10 cellular contexts compared by ENCODE assay signal in genomic region chr9:134205636-134206316, GRCh38. TPM values are rescaled to one million over a fixed set of nuclear protein-coding genes. Genes with fewer than 3 reads are reported as not detected.
A peak's percentile ranks its signal among the peaks of the same experiment; 100 is the strongest.
DNase-seq lines count a peak whose midpoint lies in the region; ATAC-seq lines count a peak whose summit lies in the region.
"Had no signal": no experiment of that assay in that cellular context is flagged by ENCODE, and none has a peak within 500 bp of the region (broad histone marks: within the 10 kb centered on the region; RNA-seq: fewer than 3 reads in every experiment).

No MANE protein-coding gene starts in this region.

- DNase-seq in AG08395 (ENCODE audit: low spot score): peak; percentile 48
- peak; percentile 89 for DNase-seq in NCI-H1436 (lab: John Stamatoyannopoulos, UW)
- peak; percentile 82 for DNase-seq in cerebellar cortex (ENCODE audit: low spot score)
- no peak for DNase-seq in memory B cell (ENCODE audit: low spot score in 2 of 2)
- DNase-seq in immature natural killer cell: no peak
- no peak for DNase-seq in activated CD4-positive, alpha-beta T cell treated with anti-CD3 and anti-CD28 coated beads for 36 hours
- DNase-seq: activated naive CD8-positive, alpha-beta T cell treated with anti-CD3 and anti-CD28 coated beads, Interleukin-2, amount 10 ng/mL, durations not matched to agents 7 days and 5 days had no signal

- POLR2A ChIA-PET in activated CD4-positive, alpha-beta T cell treated with anti-CD3 and anti-CD28 coated beads for 36 hours (lab: Charles Lee): no interaction called here

- H3K4me1 Mint-ChIP-seq in memory B cell (no peaks in the 10 kb centered on the region), immature natural killer cell (no peaks in the 10 kb centered on the region)
- no peaks in the 10 kb centered on the region for H3K4me1 Mint-ChIP-seq in activated CD4-positive, alpha-beta T cell treated with anti-CD3 and anti-CD28 coated beads for 36 hours
- H3K4me1 Mint-ChIP-seq: activated naive CD8-positive, alpha-beta T cell treated with anti-CD3 and anti-CD28 coated beads, Interleukin-2, amount 10 ng/mL, durations not matched to agents 7 days and 5 days had no signal

- H3K27ac Mint-ChIP-seq in memory B cell (no peak overlapping the region), immature natural killer cell (no peak overlapping the region)
- H3K27ac Mint-ChIP-seq in activated CD4-positive, alpha-beta T cell treated with anti-CD3 and anti-CD28 coated beads for 36 hours: no peak overlapping the region
- H3K27ac Mint-ChIP-seq: activated naive CD8-positive, alpha-beta T cell treated with anti-CD3 and anti-CD28 coated beads, Interleukin-2, amount 10 ng/mL, durations not matched to agents 7 days and 5 days had no signal

- H3K4me3 Mint-ChIP-seq in memory B cell: no peak overlapping the region
- no peak overlapping the region for H3K4me3 Mint-ChIP-seq in immature natural killer cell
- no peak overlapping the region for H3K4me3 Mint-ChIP-seq in activated CD4-positive, alpha-beta T cell treated with anti-CD3 and anti-CD28 coated beads for 36 hours
- H3K4me3 Mint-ChIP-seq: activated naive CD8-positive, alpha-beta T cell treated with anti-CD3 and anti-CD28 coated beads, Interleukin-2, amount 10 ng/mL, durations not matched to agents 7 days and 5 days had no signal

- H3K27me3 Mint-ChIP-seq in memory B cell: peaks cover 19% of the 10 kb centered on the region
- H3K27me3 Mint-ChIP-seq in immature natural killer cell (ENCODE audit: low read depth in 3 of 3): peaks cover 2 to 5% (median 2%) of the 10 kb centered on the region in 3 donors
- H3K27me3 Mint-ChIP-seq in activated CD4-positive, alpha-beta T cell treated with anti-CD3 and anti-CD28 coated beads for 36 hours: no peaks in the 10 kb centered on the region

- ATAC-seq in memory B cell (ENCODE audit: low read depth): peak; percentile 29
- no peak for ATAC-seq in GM19035 (IDR thresholded peaks at IDR 0.05; ENCODE audit: unreplicated experiment)
- ATAC-seq in HG03460 (IDR thresholded peaks at IDR 0.05; ENCODE audit: unreplicated experiment): no peak
- no peak for ATAC-seq in activated CD4-positive, alpha-beta T cell treated with anti-CD3 and anti-CD28 coated beads for 36 hours

- intact Hi-C loops in activated CD4-positive, alpha-beta T cell treated with anti-CD3 and anti-CD28 coated beads for 36 hours (cut with DNase I, micrococcal nuclease): no loop called here

- H3K9me3 Mint-ChIP-seq in memory B cell: peaks cover 7% of the 10 kb centered on the region
- peaks cover 0 to 3% (median 0%) of the 10 kb centered on the region in 6 donors for H3K9me3 Mint-ChIP-seq in immature natural killer cell
- peaks cover 6% of the 10 kb centered on the region for H3K9me3 Mint-ChIP-seq in activated CD4-positive, alpha-beta T cell treated with anti-CD3 and anti-CD28 coated beads for 36 hours (ENCODE audit: low read depth)
- H3K9me3 Mint-ChIP-seq: activated naive CD8-positive, alpha-beta T cell treated with anti-CD3 and anti-CD28 coated beads, Interleukin-2, amount 10 ng/mL, durations not matched to agents 7 days and 5 days had no signal

- H3K36me3 Mint-ChIP-seq in memory B cell (no peaks in the 10 kb centered on the region), immature natural killer cell (no peaks in the 10 kb centered on the region)
- peaks cover 1% of the 10 kb centered on the region for H3K36me3 Mint-ChIP-seq in activated CD4-positive, alpha-beta T cell treated with anti-CD3 and anti-CD28 coated beads for 36 hours (ENCODE audit: low read depth)
- H3K36me3 Mint-ChIP-seq: activated naive CD8-positive, alpha-beta T cell treated with anti-CD3 and anti-CD28 coated beads, Interleukin-2, amount 10 ng/mL, durations not matched to agents 7 days and 5 days had no signal

- CTCF ChIA-PET in activated CD4-positive, alpha-beta T cell treated with anti-CD3 and anti-CD28 coated beads for 36 hours (lab: Charles Lee): no interaction called here

RNA-seq across cellular contexts. Expression of gene RNU6ATAC, which starts 41.4 kb away (rescaled TPM):
- polyA plus RNA-seq in immature natural killer cell: not detected
- 10 to 100 TPM in 1 of 2 experiments, not detected in 1; 45.7 TPM for total RNA-seq in activated CD4-positive, alpha-beta T cell treated with anti-CD3 and anti-CD28 coated beads for 36 hours
- total RNA-seq: prostate gland had no signal

Comparison
In these comparisons a context has a peak if more than half of its experiments do, and no peak if none do; other contexts are left out.
1. DNase-seq: peak in AG08395 (single experiment), NCI-H1436 (single experiment) and cerebellar cortex (single experiment); none in memory B cell (0 of 2), immature natural killer cell (0 of 3) and activated CD4-positive, alpha-beta T cell treated with anti-CD3 and anti-CD28 coated beads for 36 hours (single experiment).